ENCODE assay signal across 10 cellular contexts in genomic region chr2:230974096-230974913, GRCh38. TPM values are rescaled to one million over a fixed set of nuclear protein-coding genes. Genes with fewer than 3 reads are reported as not detected.
DNase-seq lines count a peak whose midpoint lies in the region; TF ChIP-seq lines count a peak whose summit lies in the region.
"Had no signal": no experiment of that assay in that cellular context is flagged by ENCODE, and none has a peak within 500 bp of the region (broad histone marks: within the 10 kb centered on the region; RNA-seq: fewer than 3 reads in every experiment).

No MANE protein-coding gene starts in this region.

- H3K36me3 Mint-ChIP-seq in H9 (ENCODE audit: insufficient read depth in 1 of 3, low read depth in 3 of 3) (peaks cover 0 to 10% (median 3%) of the 10 kb centered on the region in 3 experiments; a peak in 5 of 7 replicates), mesothelial cell of epicardium (no peaks in the 10 kb centered on the region)

- H2BK120ac ChIP-seq in H9 (ENCODE audit: low read depth, low read length, poor library complexity, severe bottlenecking) (no peak overlapping the region), mesendoderm (ENCODE audit: low read depth, low read length) (no peak overlapping the region)

- H2BK5ac ChIP-seq in H9 (ENCODE audit: insufficient read length, low read length), result no peak overlapping the region
- no peak overlapping the region for H2BK5ac ChIP-seq in mesendoderm (ENCODE audit: low read length)

- H3K14ac ChIP-seq in H9 (ENCODE audit: insufficient read depth, low read length), result no peak overlapping the region

- no peaks in the 10 kb centered on the region for H3K27me3 ChIP-seq in H9 (ENCODE audit: insufficient read depth, low read length)
- no peaks in the 10 kb centered on the region for H3K27me3 ChIP-seq in mesendoderm (ENCODE audit: insufficient read depth, low read length, poor library complexity)

- DNase-seq in GM10266 (ENCODE audit: extremely low spot score), result peak; percentile 86
- DNase-seq in H9, result no peak
- peak; percentile 65 for DNase-seq in MV-4-11 (lab: John Stamatoyannopoulos, UW)
- peak; percentile 35 to 62 for DNase-seq in activated T-helper 1 cell treated with anti-CD3 and anti-CD28 coated beads, Interleukin-2, amount 50 U/mL, for 16 hours (ENCODE audit: low read depth in 1 of 2, low spot score in 1 of 2)
- DNase-seq in mesendoderm, result no peak
- DNase-seq in DMS114 treated with DMSO at 0.1 percent for 48 hours (lab: John Stamatoyannopoulos, UW; ENCODE audit: unreplicated experiment), result no peak
- no peak for DNase-seq in NCI-H1105 (lab: John Stamatoyannopoulos, UW)
- DNase-seq in mesothelial cell of epicardium (ENCODE audit: low spot score in 2 of 2, unreplicated experiment in 2 of 2), result no peak

- H3K9me3 ChIP-seq in H9 (ENCODE audit: control insufficient read depth, low read depth, low read length), result no peaks in the 10 kb centered on the region

- no peak overlapping the region for H2AFZ ChIP-seq in H9 (ENCODE audit: low read length)

- no peak overlapping the region for H4K91ac ChIP-seq in H9 (ENCODE audit: insufficient read length, low read depth, low read length)

- no peak overlapping the region for H2BK20ac ChIP-seq in H9 (ENCODE audit: low read depth, low read length, poor library complexity, severe bottlenecking)

- H3K27ac ChIP-seq in H9 (ENCODE audit: insufficient read length, low read depth, low read length) (no peak overlapping the region), mesendoderm (ENCODE audit: low read depth, low read length) (no peak overlapping the region)

- H3T11ph ChIP-seq in H9 (ENCODE audit: low read length), result no peak overlapping the region

- peaks cover 7 to 12% of the 10 kb centered on the region in 2 experiments; a peak in 4 of 5 replicates for H3K9me3 Mint-ChIP-seq in H9
- no peaks in the 10 kb centered on the region for H3K9me3 Mint-ChIP-seq in mesothelial cell of epicardium

- no peaks in the 10 kb centered on the region for H3K4me1 ChIP-seq in H9 (ENCODE audit: insufficient read depth, low read length)
- peaks cover 4% of the 10 kb centered on the region for H3K4me1 ChIP-seq in mesendoderm (ENCODE audit: control insufficient read depth, low read depth, low read length)

- no peak overlapping the region for H3K4me3 ChIP-seq in mesendoderm (ENCODE audit: low read length)

- H3K23ac ChIP-seq in H9 (ENCODE audit: insufficient read length, low read depth, low read length), result no peak overlapping the region
- H3K23ac ChIP-seq in mesendoderm (ENCODE audit: low read length), result no peak overlapping the region

- H4K8ac ChIP-seq in H9 (replicated peaks; ENCODE audit: insufficient read length, low read depth, low read length), result peak overlapping the region; percentile 30
- H4K8ac ChIP-seq in mesendoderm (ENCODE audit: low read depth, low read length), result no peak overlapping the region

- H3K56ac ChIP-seq in H9 (ENCODE audit: insufficient read length, low read depth, low read length), result no peak overlapping the region
- no peak overlapping the region for H3K56ac ChIP-seq in mesendoderm (ENCODE audit: low read length)

- H3K23me2 ChIP-seq in H9 (ENCODE audit: insufficient read length, low read depth, low read length, poor library complexity, severe bottlenecking), result no peaks in the 10 kb centered on the region

- TF ChIP-seq CTCF in GM10266 (IDR thresholded peaks at IDR 0.05; ENCODE audit: control insufficient read depth, insufficient read depth, low read depth, missing control alignments) (no peak), H9 (conservative IDR thresholded peaks at IDR 0.05) (no peak), mesothelial cell of epicardium (IDR thresholded peaks at IDR 0.05; ENCODE audit: unreplicated experiment) (no peak)

- no peaks in the 10 kb centered on the region for H4K20me1 ChIP-seq in H9 (ENCODE audit: control insufficient read depth, insufficient read depth, insufficient read length)

- H2BK15ac ChIP-seq in H9 (ENCODE audit: low read depth, low read length) (no peak overlapping the region), mesendoderm (replicated peaks; ENCODE audit: low read depth) (no peak overlapping the region)

- H3K27me3 Mint-ChIP-seq in H9 (ENCODE audit: low read depth), result peaks cover 2% of the 10 kb centered on the region; the same call in 1 of the 2 replicates
- H3K27me3 Mint-ChIP-seq in mesothelial cell of epicardium (ENCODE audit: low read depth), result no peaks in the 10 kb centered on the region

- H3K27ac Mint-ChIP-seq in H9 (peak overlapping the region in 1 of 3 experiments; percentile 68; a peak in 1 of 7 replicates), mesothelial cell of epicardium (no peak overlapping the region)

- no peak overlapping the region for H2AK5ac ChIP-seq in H9 (ENCODE audit: insufficient read length, low read length)
- H2AK5ac ChIP-seq in mesendoderm (ENCODE audit: low read length), result peak overlapping the region; percentile 5

- H4K5ac ChIP-seq in H9 (ENCODE audit: insufficient read length, low read depth, low read length) (no peak overlapping the region), mesendoderm (ENCODE audit: low read length) (no peak overlapping the region)

- H3K36me3 ChIP-seq in mesendoderm (ENCODE audit: control insufficient read depth, insufficient read depth, low read length), result no peaks in the 10 kb centered on the region

- H3K4me2 ChIP-seq in H9 (ENCODE audit: insufficient read depth, insufficient read length, low read length) (no peak overlapping the region), mesendoderm (ENCODE audit: low read length) (no peak overlapping the region)

- H3K79me2 ChIP-seq in H9 (ENCODE audit: insufficient read depth, low read length) (no peaks in the 10 kb centered on the region), mesendoderm (ENCODE audit: control insufficient read depth, insufficient read depth, low read length) (no peaks in the 10 kb centered on the region)

- no peak overlapping the region for H3K18ac ChIP-seq in H9 (ENCODE audit: insufficient read length, low read depth, low read length)
- H3K18ac ChIP-seq in mesendoderm (ENCODE audit: low read length), result no peak overlapping the region

- no peak overlapping the region for H2BK12ac ChIP-seq in H9 (ENCODE audit: insufficient read length, low read depth, low read length)

- WGBS in H9 (ENCODE audit: extremely low coverage, insufficient read length, low lambda C conversion rate), result no CpG with 5 or more reads among the region's 17 CpGs
- no CpG with 5 or more reads among the region's 17 CpGs for WGBS in mesendoderm (ENCODE audit: extremely low coverage, insufficient coverage, low lambda C conversion rate)

- H3K79me1 ChIP-seq in H9 (ENCODE audit: insufficient read depth, low read depth, low read length, poor library complexity, severe bottlenecking), result no peaks in the 10 kb centered on the region
- no peaks in the 10 kb centered on the region for H3K79me1 ChIP-seq in mesendoderm (ENCODE audit: low read length)

- H3K9ac ChIP-seq in H9 (ENCODE audit: extremely low read depth, insufficient read length, low read length), result no peak overlapping the region
- H3K9ac ChIP-seq in mesendoderm (ENCODE audit: low read length), result no peak overlapping the region

- H3K4me1 Mint-ChIP-seq in H9 (peaks cover 8 to 9% of the 10 kb centered on the region in 2 experiments; a peak in 3 of 4 replicates), mesothelial cell of epicardium (no peaks in the 10 kb centered on the region)

- no peak overlapping the region for H3K4ac ChIP-seq in H9 (ENCODE audit: low read depth, low read length)
- no peak overlapping the region for H3K4ac ChIP-seq in mesendoderm (ENCODE audit: low read depth, low read length)

- H3K4me3 Mint-ChIP-seq in H9 (no peak overlapping the region), mesothelial cell of epicardium (no peak overlapping the region)

RNA-seq across cellular contexts. Expression of gene SPATA3, which starts 21.6 kb away (rescaled TPM):
- not detected in 2 replicates for total RNA-seq in H9 (2021)
- polyA plus RNA-seq in mesendoderm (2013, experiment 1 of 2), result not detected
- polyA plus RNA-seq in mesendoderm (2013, experiment 2 of 2), result not detected
- total RNA-seq in mesothelial cell of epicardium, result not detected in 3 replicates
- total RNA-seq: NCI-H460, skeletal muscle tissue had no signal

RNA-seq across cellular contexts. Expression of gene GPR55, which starts 49.3 kb away (rescaled TPM):
- total RNA-seq in H9 (2021) (0.11 TPM in 1 of 2 replicates, not detected in the other), mesothelial cell of epicardium (not detected in 3 replicates)
- polyA plus RNA-seq in mesendoderm (2013, experiment 1 of 2), result 0.41 TPM
- polyA plus RNA-seq in mesendoderm (2013, experiment 2 of 2), result 0.41 TPM
- total RNA-seq: skeletal muscle tissue had no signal

Comparison
In these comparisons a context has a peak if more than half of its experiments do, and no peak if none do; other contexts are left out.
1. DNase-seq: peak in GM10266 (single experiment), MV-4-11 (single experiment) and activated T-helper 1 cell treated with anti-CD3 and anti-CD28 coated beads, Interleukin-2, amount 50 U/mL, for 16 hours (2 of 2); none in H9 (single experiment), mesendoderm (single experiment), DMS114 treated with DMSO at 0.1 percent for 48 hours (single experiment), NCI-H1105 (single experiment) and mesothelial cell of epicardium (0 of 2).